Comparison of ENCODE assay signal across 2 cellular contexts in genomic region chr2:166209367-166209766, GRCh38.
DNase-seq lines count a peak whose midpoint lies in the region; ATAC-seq, FAIRE-seq and TF ChIP-seq lines count a peak whose summit lies in the region.
"Not testable (repeated sequence)": the region's sequence is repeated elsewhere in the genome, so short reads cannot be mapped to it uniquely, and the experiment has no call there.

No MANE protein-coding gene starts in this region.

- CTCF ChIA-PET in K562 (lab: Yijun Ruan, JAX; ENCODE audit: low intra/inter-chr PET ratio); HepG2 (lab: Yijun Ruan, JAX; ENCODE audit: low intra/inter-chr PET ratio, low total read pairs): not testable (repeated sequence)

- not testable (repeated sequence) for ATAC-seq in K562, HepG2

- H3K4me3 ChIP-seq in K562; HepG2 (replicated peaks in 1 of 3; ENCODE audit: insufficient read depth in 1 of 3, low read depth in 2 of 3, low read length in 3 of 3): not testable (repeated sequence)

- H3K4me2 ChIP-seq in K562 (ENCODE audit: insufficient read depth, low read length); HepG2 (ENCODE audit: low read depth, low read length): not testable (repeated sequence)

- H3K9ac ChIP-seq in K562 (ENCODE audit: insufficient read depth in 1 of 2, low read depth in 2 of 2, low read length in 2 of 2); HepG2 (ENCODE audit: insufficient read depth, low read depth, low read length): not testable (repeated sequence)

- TF ChIP-seq POLR2A in K562 (conservative IDR thresholded peaks at IDR 0.05); HepG2 (IDR thresholded peaks at IDR 0.05; ENCODE audit: insufficient read depth in 1 of 2, low read depth in 2 of 2, low read length in 2 of 2): not testable (repeated sequence)

- in situ Hi-C loops in K562 (cut with MboI); HepG2 (cut with HindIII; ENCODE audit: extremely low pct_ligation_motif_present, low pct_unique_long_range_greater_than_20kb): not testable (repeated sequence)

- not testable (repeated sequence) for H3K4me1 ChIP-seq in K562 (replicated peaks in 1 of 2; ENCODE audit: control insufficient read depth in 2 of 2, insufficient read depth in 2 of 2, low read length in 2 of 2); HepG2 (ENCODE audit: insufficient read depth, low read length)

- H4K20me1 ChIP-seq in K562 (replicated peaks; ENCODE audit: control insufficient read depth, insufficient read depth, low read length); HepG2 (ENCODE audit: insufficient read depth, low read length): not testable (repeated sequence)

- TF ChIP-seq EP300 in K562 (IDR thresholded peaks at IDR 0.05; ENCODE audit: low read length); HepG2 (IDR thresholded peaks at IDR 0.05; ENCODE audit: low read depth in 2 of 2, low read length in 2 of 2); HepG2 (CRISPR knock-in tag; IDR thresholded peaks at IDR 0.05; ENCODE audit: borderline replicate concordance): not testable (repeated sequence)

- not testable (repeated sequence) for H3K9me1 ChIP-seq in K562 (ENCODE audit: control insufficient read depth, insufficient read depth, low read length)

- TF ChIP-seq RAD21 in K562 (CRISPR knock-in tag; conservative IDR thresholded peaks at IDR 0.05 in 1 of 2, IDR thresholded peaks at IDR 0.05 in 1 of 2); HepG2 (CRISPR knock-in tag; IDR thresholded peaks at IDR 0.05): not testable (repeated sequence)

- POLR2A ChIA-PET in K562 (lab: Yijun Ruan, JAX); HepG2 (lab: Yijun Ruan, JAX): not testable (repeated sequence)

- intact Hi-C loops in K562 (cut with micrococcal nuclease); HepG2 (cut with micrococcal nuclease; ENCODE audit: unreplicated experiment): not testable (repeated sequence)

- not testable (repeated sequence) for H3K27me3 ChIP-seq in K562 (ENCODE audit: control insufficient read depth in 2 of 2, insufficient read depth in 2 of 2, low read length in 2 of 2); HepG2 (ENCODE audit: control insufficient read depth in 1 of 2, insufficient read depth in 2 of 2, low read length in 2 of 2)

- not testable (repeated sequence) for BruUV-seq in K562 (replicated peaks; lab: Mats Ljungman, UMichigan); HepG2 (replicated peaks; lab: Mats Ljungman, UMichigan)

- not testable (repeated sequence) for H3K79me2 ChIP-seq in K562 (ENCODE audit: control insufficient read depth, insufficient read depth, low read length); HepG2 (ENCODE audit: insufficient read depth, low read length)

- FAIRE-seq in K562 (lab: Jason Lieb, UNC); HepG2 (lab: Jason Lieb, UNC): not testable (repeated sequence)

- H2AFZ ChIP-seq in K562 (ENCODE audit: low read depth, low read length); HepG2 (ENCODE audit: low read length): not testable (repeated sequence)

- not testable (repeated sequence) for H3K36me3 ChIP-seq in K562 (ENCODE audit: control insufficient read depth, insufficient read depth, low read length); HepG2 (replicated peaks in 1 of 2; ENCODE audit: control insufficient read depth in 1 of 2, insufficient read depth in 2 of 2, low read length in 2 of 2)

- not testable (repeated sequence) for H3K27ac ChIP-seq in K562 (ENCODE audit: extremely low read depth, low read depth, low read length); HepG2 (ENCODE audit: extremely low read length, insufficient read depth, low read length)

- H3K9me3 ChIP-seq in K562 (replicated peaks; ENCODE audit: control insufficient read depth, insufficient read depth, low read depth, low read length); HepG2 (ENCODE audit: low read length): not testable (repeated sequence)

- WGBS in K562 (ENCODE audit: insufficient coverage, low coverage, missing lambda C conversion rate), result no CpG with 5 or more reads among the region's 1 CpG
- 100% methylated on average over 1 of the region's 1 CpG for WGBS in HepG2 (ENCODE audit: low lambda C conversion rate)

- not testable (repeated sequence) for DNase-seq in K562 (ENCODE audit: extremely low read depth in 1 of 4, low spot score in 3 of 4); HepG2 (ENCODE audit: low spot score)

- not testable (repeated sequence) for TF ChIP-seq CTCF in K562 (IDR thresholded peaks at IDR 0.05 in 2 of 3, conservative IDR thresholded peaks at IDR 0.05 in 1 of 3; ENCODE audit: insufficient read depth in 2 of 3, low read depth in 1 of 3, low read length in 3 of 3); HepG2 (CRISPR knock-in tag; IDR thresholded peaks at IDR 0.05)

TF ChIP-seq in K562, 482 proteins besides CTCF, POLR2A, EP300 and RAD21:
- TF ChIP-seq TRIM28 (IDR thresholded peaks at IDR 0.05), result peak; percentile 69; the same call in 1 of the 2 replicates
- peak; percentile 59 for TF ChIP-seq ZNF280A (IDR thresholded peaks at IDR 0.05; ENCODE audit: low read depth, partially characterized antibody)
- peak; percentile 72; the same call in 1 of the 2 replicates for TF ChIP-seq HLTF (IDR thresholded peaks at IDR 0.05)

TF ChIP-seq in HepG2, 621 proteins besides CTCF, POLR2A, EP300 and RAD21:
- TF ChIP-seq ZNF160 (CRISPR knock-in tag; IDR thresholded peaks at IDR 0.05), result peak; percentile 91; the same call in 1 of the 2 replicates
